In genomic region chr15:87121357-87121756, GRCh38 we compare ENCODE assay signal across 17 cellular contexts.
"Had no signal": no experiment of that assay in that cellular context is flagged by ENCODE, and none has a peak within 500 bp of the region (broad histone marks: within the 10 kb centered on the region; RNA-seq: fewer than 3 reads in every experiment).

No MANE protein-coding gene starts in this region.

- DNase-seq: activated CD4-positive, alpha-beta T cell treated with anti-CD3 and anti-CD28 coated beads, Interleukin-2, amount 50 U/mL, for 4 hours; activated CD4-positive, CD25-positive, alpha-beta regulatory T cell treated with anti-CD3 and anti-CD28 coated beads, Interleukin-2, amount 50 U/mL, for 72 hours; activated naive CD4-positive, alpha-beta T cell treated with anti-CD3 and anti-CD28 coated beads, Interleukin-2, amount 10 ng/mL, durations not matched to agents 7 days and 5 days; caudate nucleus; glutamatergic neuron; hypothalamus; nephron progenitor cell; occipital lobe; stimulated activated CD4-positive, alpha-beta T cell treated with anti-CD3 and anti-CD28 coated beads, Interleukin-4, amount 100 ng/mL, for 4 hours; stimulated activated CD8-positive, alpha-beta memory T cell treated with anti-CD3 and anti-CD28 coated beads, Interleukin-4, amount 100 ng/mL, for 48 hours; stimulated activated naive CD4-positive, alpha-beta T cell treated with Interleukin-2 at 50 U/mL for 16 hours; T-helper 1 cell; T1000; transverse colon had no signal

- H3K4me3 ChIP-seq: smooth muscle cell, transverse colon had no signal

- H3K27me3 ChIP-seq: transverse colon had no signal

- H3K4me1 ChIP-seq: transverse colon had no signal

- H3K36me3 ChIP-seq: transverse colon had no signal

- H3K9me3 ChIP-seq: transverse colon had no signal

- H3K4me2 ChIP-seq: smooth muscle cell had no signal

- H3K27ac ChIP-seq: transverse colon had no signal

- FAIRE-seq: colon had no signal

- ATAC-seq: esophagus mucosa had no signal
